In genomic region chr3:172666181-172666872, GRCh38 we compare ENCODE assay signal across 9 cellular contexts. TPM values are rescaled to one million over a fixed set of nuclear protein-coding genes. Genes with fewer than 3 reads are reported as not detected.
DNase-seq lines count a peak whose midpoint lies in the region; ATAC-seq, FAIRE-seq and TF ChIP-seq lines count a peak whose summit lies in the region.
"Had no signal": no experiment of that assay in that cellular context is flagged by ENCODE, and none has a peak within 500 bp of the region (broad histone marks: within the 10 kb centered on the region; RNA-seq: fewer than 3 reads in every experiment).

No MANE protein-coding gene starts in this region.

- peak overlapping the region; percentile 84 to 85 for H3K27ac Mint-ChIP-seq in natural killer cell

- no peaks in the 10 kb centered on the region for H3K27me3 ChIP-seq in bronchial epithelial cell (ENCODE audit: control insufficient read depth, insufficient read depth, low read length)

- peak overlapping the region; percentile 87 for H3K4me3 Mint-ChIP-seq in natural killer cell

- H3K4me3 ChIP-seq in LNCaP clone FGC (ENCODE audit: low read depth, low read length) (peak overlapping the region; percentile 40), bronchial epithelial cell (ENCODE audit: low read depth, low read length) (no peak overlapping the region)
- H3K4me3 ChIP-seq: psoas muscle had no signal

- peaks cover 2 to 10% of the 10 kb centered on the region in 2 donors for H3K9me3 Mint-ChIP-seq in natural killer cell

- intact Hi-C loops in natural killer cell (cut with micrococcal nuclease) = loop anchor here (1.0 to 2.0 kb wide), 2 partner anchors 70 to 334 kb away; no protein-coding TSS in a partner anchor

- peak; percentile 57 for TF ChIP-seq CTCF in LNCaP clone FGC (IDR thresholded peaks at IDR 0.05; ENCODE audit: control insufficient read depth, extremely low read depth, insufficient read depth)
- peak; percentile 28 for TF ChIP-seq CTCF in bronchial epithelial cell (IDR thresholded peaks at IDR 0.05; ENCODE audit: insufficient read depth, low read length, severe bottlenecking)
- TF ChIP-seq CTCF in natural killer cell (IDR thresholded peaks at IDR 0.05) = no peak

- DNase-seq in NCI-H2171 treated with DMSO at 0.1 percent for 48 hours (lab: John Stamatoyannopoulos, UW) (peak; percentile 25), NCI-H2171 (lab: John Stamatoyannopoulos, UW) (no peak), LNCaP clone FGC (ENCODE audit: low read depth) (peak; percentile 70), bronchial epithelial cell (ENCODE audit: low read depth) (no peak), natural killer cell (no peak), RKO (ENCODE audit: low spot score) (no peak), NCI-H1417 treated with DMSO at 0.1 percent for 48 hours (lab: John Stamatoyannopoulos, UW) (no peak)

- H3K36me3 Mint-ChIP-seq in natural killer cell = peaks cover 27% of the 10 kb centered on the region

- no peaks in the 10 kb centered on the region for H3K36me3 ChIP-seq in bronchial epithelial cell (ENCODE audit: control insufficient read depth, insufficient read depth, low read length)

- no peaks in the 10 kb centered on the region for H3K27me3 Mint-ChIP-seq in natural killer cell (ENCODE audit: low read depth in 2 of 2)

- ATAC-seq in natural killer cell (peak in 1 of 3 donors; percentile 29), HG03097 (IDR thresholded peaks at IDR 0.05; ENCODE audit: low FRiP score, unreplicated experiment) (no peak)

- H3K4me1 Mint-ChIP-seq in natural killer cell = peaks cover 45 to 51% of the 10 kb centered on the region in 2 donors

- FAIRE-seq in bronchial epithelial cell (lab: Jason Lieb, UNC) = no peak

RNA-seq across cellular contexts. Expression of gene NCEH1, which starts 44.5 kb away (rescaled TPM):
- total RNA-seq in bronchial epithelial cell (3.8 and 5.3 TPM in 2 replicates), natural killer cell (1 to 10 TPM; 3.5 to 6.8 (median 5.3) TPM)

Comparison
In these comparisons a context has a peak if more than half of its experiments do, and no peak if none do; other contexts are left out.
1. DNase-seq: peak in NCI-H2171 treated with DMSO at 0.1 percent for 48 hours (single experiment) and LNCaP clone FGC (single experiment); none in NCI-H2171 (single experiment), bronchial epithelial cell (single experiment), natural killer cell (single experiment), RKO (single experiment) and NCI-H1417 treated with DMSO at 0.1 percent for 48 hours (single experiment).